ENCODE assay signal across 13 cellular contexts in genomic region chr1:54803761-54804470, GRCh38. TPM values are rescaled to one million over a fixed set of nuclear protein-coding genes. Genes with fewer than 3 reads are reported as not detected.
DNase-seq lines count a peak whose midpoint lies in the region; ATAC-seq and TF ChIP-seq lines count a peak whose summit lies in the region.
"Had no signal": no experiment of that assay in that cellular context is flagged by ENCODE, and none has a peak within 500 bp of the region (broad histone marks: within the 10 kb centered on the region; RNA-seq: fewer than 3 reads in every experiment).

No MANE protein-coding gene starts in this region.

- H3K4me1 Mint-ChIP-seq in CD4-positive, alpha-beta memory T cell: peaks cover 35 to 63% (median 45%) of the 10 kb centered on the region in 4 donors
- peaks cover 33% of the 10 kb centered on the region for H3K4me1 Mint-ChIP-seq in activated naive CD8-positive, alpha-beta T cell treated with anti-CD3 and anti-CD28 coated beads for 36 hours

- intact Hi-C loops in CD4-positive, alpha-beta memory T cell (cut with micrococcal nuclease): loop anchor here (5.0 kb wide), 2 partner anchors 397 to 752 kb away; partner anchors contain the start of genes SSBP3, TCEANC2 and TMEM59

- H3K4me1 ChIP-seq in CD4-positive, alpha-beta memory T cell (ENCODE audit: insufficient read depth, low read length): peaks cover 37% of the 10 kb centered on the region
- peaks cover 43 to 53% of the 10 kb centered on the region in 2 donors for H3K4me1 ChIP-seq in mucosa of rectum (ENCODE audit: control insufficient read depth in 2 of 2, insufficient read depth in 2 of 2, low read length in 2 of 2)

- H3K27me3 ChIP-seq in CD4-positive, alpha-beta memory T cell (ENCODE audit: insufficient read depth, low read length): no peaks in the 10 kb centered on the region
- no peaks in the 10 kb centered on the region for H3K27me3 ChIP-seq in MG63
- H3K27me3 ChIP-seq in mucosa of rectum (ENCODE audit: control insufficient read depth in 2 of 2, insufficient read depth in 2 of 2, low read length in 2 of 2): no peaks in the 10 kb centered on the region

- no peaks in the 10 kb centered on the region for H3K36me3 ChIP-seq in CD4-positive, alpha-beta memory T cell (ENCODE audit: insufficient read depth, low read length)
- H3K36me3 ChIP-seq in MG63 (no peaks in the 10 kb centered on the region), mucosa of rectum (ENCODE audit: control insufficient read depth in 2 of 2, insufficient read depth in 2 of 2, low read length in 2 of 2) (no peaks in the 10 kb centered on the region)

- H3K4me3 Mint-ChIP-seq in CD4-positive, alpha-beta memory T cell: peak overlapping the region in 6 of 8 donors; percentile 1 to 68 (median 40)
- H3K4me3 Mint-ChIP-seq in activated naive CD8-positive, alpha-beta T cell treated with anti-CD3 and anti-CD28 coated beads for 36 hours: no peak overlapping the region
- H3K4me3 Mint-ChIP-seq: mesothelial cell of epicardium had no signal

- POLR2A ChIA-PET in CD4-positive, alpha-beta memory T cell (lab: Charles Lee; ENCODE audit: partially characterized antibody): interaction anchor here (0.7 to 0.8 kb wide), 2 partner anchors 89 to 1882 kb away, joined by 3 read pairs; partner anchors contain the start of genes ECHDC2 and TTC4

- no peak for ATAC-seq in HG02588 (IDR thresholded peaks at IDR 0.05; ENCODE audit: unreplicated experiment)

- no peak overlapping the region for H3K27ac ChIP-seq in CD4-positive, alpha-beta memory T cell (ENCODE audit: low read depth, low read length)
- H3K27ac ChIP-seq in mucosa of rectum (ENCODE audit: low read depth in 2 of 2, low read length in 2 of 2): peak overlapping the region; percentile 61 to 81

- no peak overlapping the region for H3K4me3 ChIP-seq in CD4-positive, alpha-beta memory T cell (ENCODE audit: low read length in 2 of 2)
- H3K4me3 ChIP-seq in MG63: no peak overlapping the region
- H3K4me3 ChIP-seq in choroid plexus epithelial cell (ENCODE audit: low read depth, low read length): no peak overlapping the region
- H3K4me3 ChIP-seq in mucosa of rectum (ENCODE audit: low read length in 2 of 2): no peak overlapping the region
- H3K4me3 ChIP-seq: skin epidermis had no signal

- H3K9me3 Mint-ChIP-seq in CD4-positive, alpha-beta memory T cell: no peaks in the 10 kb centered on the region
- no peaks in the 10 kb centered on the region for H3K9me3 Mint-ChIP-seq in activated naive CD8-positive, alpha-beta T cell treated with anti-CD3 and anti-CD28 coated beads for 36 hours
- H3K9me3 Mint-ChIP-seq: mesothelial cell of epicardium had no signal

- no peak for TF ChIP-seq CTCF in choroid plexus epithelial cell (conservative IDR thresholded peaks at IDR 0.05; ENCODE audit: low read depth, low read length)

- H3K9ac ChIP-seq in mucosa of rectum (ENCODE audit: low read depth in 1 of 2, low read length in 2 of 2): no peak overlapping the region

- no peaks in the 10 kb centered on the region for H3K27me3 Mint-ChIP-seq in CD4-positive, alpha-beta memory T cell
- no peaks in the 10 kb centered on the region for H3K27me3 Mint-ChIP-seq in activated naive CD8-positive, alpha-beta T cell treated with anti-CD3 and anti-CD28 coated beads for 36 hours

- CTCF ChIA-PET in CD4-positive, alpha-beta memory T cell (lab: Charles Lee; ENCODE audit: partially characterized antibody): interaction anchor here (0.9 to 1.5 kb wide), 3 partner anchors 11 to 130 kb away, joined by 4 to 5 read pairs (median 4); no protein-coding TSS in a partner anchor

- peaks cover 0 to 3% of the 10 kb centered on the region in 2 donors for H3K36me3 Mint-ChIP-seq in CD4-positive, alpha-beta memory T cell
- no peaks in the 10 kb centered on the region for H3K36me3 Mint-ChIP-seq in activated naive CD8-positive, alpha-beta T cell treated with anti-CD3 and anti-CD28 coated beads for 36 hours
- H3K36me3 Mint-ChIP-seq: mesothelial cell of epicardium had no signal

- no peak for DNase-seq in CD4-positive, alpha-beta memory T cell
- DNase-seq in MG63: peak; percentile 91
- peak; percentile 28 for DNase-seq in choroid plexus epithelial cell (ENCODE audit: low read depth)
- DNase-seq in DMS153 (lab: John Stamatoyannopoulos, UW): no peak
- no peak for DNase-seq in activated naive CD8-positive, alpha-beta T cell treated with anti-CD3 and anti-CD28 coated beads for 36 hours
- no peak for DNase-seq in NCI-H748 treated with DMSO at 0.1 percent for 48 hours (lab: John Stamatoyannopoulos, UW)
- DNase-seq: cerebellar nuclear complex, NCI-H446 had no signal

- peak overlapping the region; percentile 47 to 88 (median 68) for H3K27ac Mint-ChIP-seq in CD4-positive, alpha-beta memory T cell
- no peak overlapping the region for H3K27ac Mint-ChIP-seq in activated naive CD8-positive, alpha-beta T cell treated with anti-CD3 and anti-CD28 coated beads for 36 hours
- H3K27ac Mint-ChIP-seq: mesothelial cell of epicardium had no signal

- H3K9me3 ChIP-seq in CD4-positive, alpha-beta memory T cell (ENCODE audit: control insufficient read depth in 1 of 2, low read length in 2 of 2): no peaks in the 10 kb centered on the region
- H3K9me3 ChIP-seq in MG63 (no peaks in the 10 kb centered on the region), mucosa of rectum (ENCODE audit: control insufficient read depth in 2 of 2, low read length in 2 of 2) (no peaks in the 10 kb centered on the region)

RNA-seq across cellular contexts. Expression of gene TTC22, which starts 2.8 kb away (rescaled TPM):
- total RNA-seq in CD4-positive, alpha-beta memory T cell: 10 to 100 TPM; 18.6 to 19.0 TPM
- polyA plus RNA-seq in CD4-positive, alpha-beta memory T cell: 1 to 10 TPM; 1.4 to 5.5 TPM
- total RNA-seq in MG63 (2014; rRNA removed; shearing (Covaris generic); ENCODE audit: low replicate concordance): not detected in 2 replicates
- total RNA-seq in activated naive CD8-positive, alpha-beta T cell treated with anti-CD3 and anti-CD28 coated beads for 36 hours: 1 to 10 TPM; 4.8 to 5.3 TPM
- total RNA-seq: LHCN-M2 had no signal

RNA-seq across cellular contexts. Expression of gene PARS2, which starts 39.6 kb away (rescaled TPM):
- 1 to 10 TPM; 5.0 to 6.0 TPM for total RNA-seq in CD4-positive, alpha-beta memory T cell
- polyA plus RNA-seq in CD4-positive, alpha-beta memory T cell: 1 to 10 TPM in 1 of 2 donors, under 1 TPM in 1; 0.42 to 4.0 TPM
- total RNA-seq in MG63 (2014; rRNA removed; shearing (Covaris generic); ENCODE audit: low replicate concordance): 5.5 and 7.5 TPM in 2 replicates
- total RNA-seq in activated naive CD8-positive, alpha-beta T cell treated with anti-CD3 and anti-CD28 coated beads for 36 hours: 1 to 10 TPM; 6.4 to 6.6 TPM

Comparison
In these comparisons a context has a peak if more than half of its experiments do, and no peak if none do; other contexts are left out.
1. DNase-seq: peak in MG63 (single experiment) and choroid plexus epithelial cell (single experiment); none in CD4-positive, alpha-beta memory T cell (0 of 5), DMS153 (single experiment), activated naive CD8-positive, alpha-beta T cell treated with anti-CD3 and anti-CD28 coated beads for 36 hours (single experiment) and NCI-H748 treated with DMSO at 0.1 percent for 48 hours (single experiment).